ENCODE assay signal across 27 cellular contexts in the genomic region with DNA sequence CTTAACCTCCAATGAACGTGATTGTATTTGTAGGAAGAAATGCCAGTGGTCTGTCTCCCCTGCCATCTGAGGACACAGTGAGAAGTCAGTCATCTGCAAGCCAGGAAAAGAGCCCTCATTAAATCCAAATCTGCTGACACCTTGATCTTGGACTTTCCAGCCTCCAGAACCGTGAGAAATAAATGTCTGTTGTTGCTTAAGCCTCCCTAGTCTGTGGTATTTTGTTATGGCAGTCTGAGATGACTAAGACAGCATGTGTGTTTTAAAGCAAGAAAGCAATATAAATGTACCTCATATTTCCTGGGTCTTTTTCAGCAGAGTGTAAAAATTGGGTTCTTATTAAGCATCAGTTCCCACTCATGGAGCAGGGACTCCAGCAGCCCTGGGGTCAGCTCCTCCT.
"Had no signal": no experiment of that assay in that cellular context is flagged by ENCODE, and none has a peak within 500 bp of the region (broad histone marks: within the 10 kb centered on the region; RNA-seq: fewer than 3 reads in every experiment).

No MANE protein-coding gene starts in this region.

- H3K27ac Mint-ChIP-seq: activated CD4-positive, alpha-beta T cell treated with anti-CD3 and anti-CD28 coated beads, Interleukin-2, amount 10 ng/mL, durations not matched to agents 7 days and 5 days; activated CD8-positive, alpha-beta T cell treated with anti-CD3 and anti-CD28 coated beads for 36 hours; activated naive CD8-positive, alpha-beta T cell treated with anti-CD3 and anti-CD28 coated beads, Interleukin-2, amount 50 U/mL, for 24 hours; activated T-helper 1 cell treated with anti-CD3 and anti-CD28 coated beads, Interleukin-12 subunit alpha, Interleukin-12 subunit beta, Interleukin-2, Interleukin-4 antibody, amounts not matched to agents 30 ng/mL and 10 ng/mL and 1 ng/mL, durations not matched to agents 14 hours and 24 hours and 36 hours; nephron; stimulated activated naive CD8-positive, alpha-beta T cell treated with anti-CD3 and anti-CD28 coated beads, Interleukin-15, Interleukin-2, amounts not matched to agents 100 ng/mL and 50 ng/mL, for 24 hours; T-cell; T-helper 2 cell treated with Interferon-gamma antibody and Interleukin-4, amounts not matched to agents 5 μg/mL and 100 μg/mL, for 36 hours had no signal

- H3K36me3 Mint-ChIP-seq: T-cell had no signal

- DNase-seq: activated CD4-positive, alpha-beta T cell treated with anti-CD3 and anti-CD28 coated beads, Interleukin-2, amount 10 ng/mL, durations not matched to agents 7 days and 5 days; activated CD8-positive, alpha-beta T cell treated with anti-CD3 and anti-CD28 coated beads for 36 hours; activated gamma-delta T cell; activated naive CD4-positive, alpha-beta T cell treated with anti-CD3 and anti-CD28 coated beads, Interleukin-2, amount 50 U/mL, for 16 hours; activated naive CD8-positive, alpha-beta T cell treated with anti-CD3 and anti-CD28 coated beads, Interleukin-2, amount 50 U/mL, for 24 hours; aorta; brain microvascular endothelial cell; central memory CD4-positive, alpha-beta T cell; effector memory CD4-positive, alpha-beta T cell; hypothalamus; left ventricle myocardium superior; right cardiac atrium; stimulated activated CD4-positive, alpha-beta T cell treated with anti-CD3 and anti-CD28 coated beads, Interleukin-1b, Interleukin-23, amount 100 ng/mL, for 48 hours; substantia nigra; T-cell; thyroid gland; upper lobe of right lung had no signal

- H3K9me3 Mint-ChIP-seq: activated CD4-positive, alpha-beta T cell treated with anti-CD3 and anti-CD28 coated beads, Interleukin-2, amount 10 ng/mL, durations not matched to agents 7 days and 5 days; activated CD8-positive, alpha-beta T cell treated with anti-CD3 and anti-CD28 coated beads for 36 hours; activated naive CD8-positive, alpha-beta T cell treated with anti-CD3 and anti-CD28 coated beads, Interleukin-2, amount 50 U/mL, for 24 hours; activated T-helper 1 cell treated with anti-CD3 and anti-CD28 coated beads, Interleukin-12 subunit alpha, Interleukin-12 subunit beta, Interleukin-2, Interleukin-4 antibody, amounts not matched to agents 30 ng/mL and 10 ng/mL and 1 ng/mL, durations not matched to agents 14 hours and 24 hours and 36 hours; stimulated activated naive CD8-positive, alpha-beta T cell treated with anti-CD3 and anti-CD28 coated beads, Interleukin-15, Interleukin-2, amounts not matched to agents 100 ng/mL and 50 ng/mL, for 24 hours; T-cell; T-helper 2 cell treated with Interferon-gamma antibody and Interleukin-4, amounts not matched to agents 5 μg/mL and 100 μg/mL, for 36 hours had no signal

- H3K4me3 ChIP-seq: gastroesophageal sphincter, skin epidermis, thyroid gland, upper lobe of right lung had no signal

- H3K27me3 ChIP-seq: brain microvascular endothelial cell, thyroid gland had no signal

- H3K4me3 Mint-ChIP-seq: activated CD4-positive, alpha-beta T cell treated with anti-CD3 and anti-CD28 coated beads, Interleukin-2, amount 10 ng/mL, durations not matched to agents 7 days and 5 days; activated CD8-positive, alpha-beta T cell treated with anti-CD3 and anti-CD28 coated beads for 36 hours; activated naive CD8-positive, alpha-beta T cell treated with anti-CD3 and anti-CD28 coated beads, Interleukin-2, amount 50 U/mL, for 24 hours; activated T-helper 1 cell treated with anti-CD3 and anti-CD28 coated beads, Interleukin-12 subunit alpha, Interleukin-12 subunit beta, Interleukin-2, Interleukin-4 antibody, amounts not matched to agents 30 ng/mL and 10 ng/mL and 1 ng/mL, durations not matched to agents 14 hours and 24 hours and 36 hours; nephron; stimulated activated naive CD8-positive, alpha-beta T cell treated with anti-CD3 and anti-CD28 coated beads, Interleukin-15, Interleukin-2, amounts not matched to agents 100 ng/mL and 50 ng/mL, for 24 hours; T-cell; T-helper 2 cell treated with Interferon-gamma antibody and Interleukin-4, amounts not matched to agents 5 μg/mL and 100 μg/mL, for 36 hours had no signal

- H3K4me1 Mint-ChIP-seq: activated CD4-positive, alpha-beta T cell treated with anti-CD3 and anti-CD28 coated beads, Interleukin-2, amount 10 ng/mL, durations not matched to agents 7 days and 5 days; activated naive CD8-positive, alpha-beta T cell treated with anti-CD3 and anti-CD28 coated beads, Interleukin-2, amount 50 U/mL, for 24 hours; nephron; T-cell had no signal

- H3K36me3 ChIP-seq: brain microvascular endothelial cell, gastroesophageal sphincter, thyroid gland, upper lobe of right lung had no signal

- H3K27ac ChIP-seq: brain microvascular endothelial cell, gastroesophageal sphincter, parathyroid adenoma, skin epidermis, thyroid gland, upper lobe of right lung, VCaP had no signal

- H3K9me3 ChIP-seq: gastroesophageal sphincter, thyroid gland, upper lobe of right lung had no signal

- FAIRE-seq: colon, islet of Langerhans had no signal

- H3K4me1 ChIP-seq: gastroesophageal sphincter, parathyroid adenoma, upper lobe of right lung had no signal
